Comparison of ENCODE assay signal across 16 cellular contexts in the genomic region with DNA sequence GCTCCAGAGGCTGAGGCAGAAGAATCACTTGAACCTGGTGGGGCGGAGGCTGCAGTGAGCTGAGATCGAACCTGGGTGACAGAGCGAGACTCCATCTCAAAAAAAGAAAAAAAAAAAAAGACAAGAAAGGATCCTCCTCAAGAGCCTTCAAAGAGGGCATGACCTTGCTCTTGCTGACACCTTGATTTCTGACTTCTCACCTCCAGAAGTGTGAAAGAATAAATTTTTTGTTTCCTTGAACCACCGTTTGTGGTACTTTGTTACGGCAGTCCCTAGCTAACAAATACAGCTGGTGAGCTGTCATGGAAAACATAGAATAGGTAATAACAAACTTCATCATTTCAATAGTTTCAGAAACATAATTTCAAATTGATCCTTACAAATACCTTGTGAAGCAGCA. TPM values are rescaled to one million over a fixed set of nuclear protein-coding genes. Genes with fewer than 3 reads are reported as not detected.
"Had no signal": no experiment of that assay in that cellular context is flagged by ENCODE, and none has a peak within 500 bp of the region (broad histone marks: within the 10 kb centered on the region; RNA-seq: fewer than 3 reads in every experiment).

No MANE protein-coding gene starts in this region.

- H3K4me3 Mint-ChIP-seq: activated naive CD8-positive, alpha-beta T cell treated with anti-CD3 and anti-CD28 coated beads, Interleukin-2, amount 50 U/mL, for 24 hours; T-helper 17 cell had no signal

- H3K27ac Mint-ChIP-seq: activated naive CD8-positive, alpha-beta T cell treated with anti-CD3 and anti-CD28 coated beads, Interleukin-2, amount 50 U/mL, for 24 hours; memory B cell; T-helper 17 cell had no signal

- H3K27me3 ChIP-seq: cardiac muscle cell, neutrophil, thyroid gland, uterus had no signal

- DNase-seq: activated CD4-positive, alpha-beta T cell treated with anti-CD3 and anti-CD28 coated beads, Interleukin-2, amount 50 U/mL, for 1 hour; activated CD4-positive, CD25-positive, alpha-beta regulatory T cell; activated CD8-positive, alpha-beta memory T cell treated with anti-CD3 and anti-CD28 coated beads, Interleukin-2, amount 50 U/mL, for 4 hours; activated effector memory CD4-positive, alpha-beta T cell treated with Interleukin-2 at 50 U/mL for 16 hours; activated naive CD8-positive, alpha-beta T cell treated with anti-CD3 and anti-CD28 coated beads, Interleukin-2, amount 50 U/mL, for 24 hours; effector CD4-positive, alpha-beta T cell; left ventricle myocardium inferior; stimulated activated CD4-positive, alpha-beta T cell treated with anti-CD3 and anti-CD28 coated beads, Interleukin-15, amount 100 ng/mL, for 24 hours; stimulated activated CD4-positive, alpha-beta T cell treated with anti-CD3 and anti-CD28 coated beads, Interleukin-4, amount 100 ng/mL, for 4 hours; T-helper 17 cell; thyroid gland; uterus had no signal

- H3K4me1 ChIP-seq: uterus had no signal

- H3K36me3 Mint-ChIP-seq: memory B cell had no signal

- H3K27ac ChIP-seq: cardiac muscle cell, coronary artery, left ventricle myocardium inferior, neutrophil, thyroid gland had no signal

- ATAC-seq: activated naive CD8-positive, alpha-beta T cell treated with anti-CD3 and anti-CD28 coated beads, Interleukin-2, amount 50 U/mL, for 24 hours; T-helper 17 cell had no signal

- H3K36me3 ChIP-seq: cardiac muscle cell, thyroid gland, uterus had no signal

- H3K9me3 Mint-ChIP-seq: activated naive CD8-positive, alpha-beta T cell treated with anti-CD3 and anti-CD28 coated beads, Interleukin-2, amount 50 U/mL, for 24 hours; memory B cell had no signal

- H3K9me3 ChIP-seq: left ventricle myocardium inferior, neutrophil, thyroid gland, uterus had no signal

- H3K4me3 ChIP-seq: cardiac muscle cell, coronary artery, left ventricle myocardium inferior, thyroid gland, uterus had no signal

- H3K27me3 Mint-ChIP-seq: activated naive CD8-positive, alpha-beta T cell treated with anti-CD3 and anti-CD28 coated beads, Interleukin-2, amount 50 U/mL, for 24 hours; memory B cell; T-helper 17 cell had no signal

RNA-seq across cellular contexts. Expression of a gene that starts 46.1 kb away (rescaled TPM):
- total RNA-seq: T-helper 17 cell had no signal
